ENCODE assay signal across 22 cellular contexts in the genomic region with DNA sequence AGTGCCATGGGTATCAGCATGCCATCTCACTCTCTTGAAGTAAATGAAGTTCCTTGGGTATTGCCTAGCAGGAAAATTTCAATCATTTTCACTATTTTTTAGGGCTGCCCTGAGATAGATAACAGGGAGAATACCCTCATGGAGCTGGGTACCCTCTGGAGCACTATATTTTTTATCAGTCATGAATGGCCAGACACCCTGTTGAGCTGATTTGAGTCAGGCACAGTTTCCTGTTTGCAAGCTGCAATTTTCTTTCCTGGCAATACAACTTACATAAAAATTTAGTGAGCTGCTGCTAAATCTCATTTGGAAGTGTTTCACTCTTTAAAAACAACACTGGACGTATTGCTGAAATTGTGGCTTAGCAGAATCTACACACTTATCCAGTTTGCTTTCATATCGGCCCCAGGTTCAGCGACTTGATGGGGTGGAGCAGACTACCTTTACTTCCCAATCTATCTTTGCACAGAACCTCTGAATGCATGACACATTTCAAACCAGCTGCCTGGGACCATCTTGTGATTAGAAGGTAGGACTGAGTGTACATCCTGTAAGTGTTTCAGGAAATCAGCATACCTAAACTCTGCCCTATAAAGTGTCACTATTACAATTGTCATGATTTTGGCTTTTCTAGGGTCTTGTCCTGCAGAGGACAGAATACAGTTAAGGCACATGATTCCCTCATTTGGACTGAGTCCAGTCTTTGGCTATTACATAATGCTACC.
"Had no signal": no experiment of that assay in that cellular context is flagged by ENCODE, and none has a peak within 500 bp of the region (broad histone marks: within the 10 kb centered on the region; RNA-seq: fewer than 3 reads in every experiment).

No MANE protein-coding gene starts in this region.

- H3K27ac Mint-ChIP-seq: activated B cell treated with CpG ODN at 0.5 μM for 24 hours; activated naive CD8-positive, alpha-beta T cell; memory B cell; T-helper 17 cell had no signal

- DNase-seq: activated B cell treated with CpG ODN at 0.5 μM for 24 hours; activated CD4-positive, alpha-beta T cell treated with anti-CD3 and anti-CD28 coated beads for 48 hours; activated gamma-delta T cell treated with Interleukin-2 at 50 U/mL for 16 hours; activated T-cell treated with anti-CD3 and anti-CD28 coated beads, Interleukin-2, amount 50 U/mL, for 1 hour; amygdala; brain microvascular endothelial cell; cortex of kidney; effector CD8-positive, alpha-beta T cell; foreskin fibroblast; hippocampal formation; left lung; natural killer cell; occipital lobe; stimulated activated CD4-positive, alpha-beta T cell treated with anti-CD3 and anti-CD28 coated beads, Interleukin-4, amount 100 ng/mL, for 24 hours; stimulated activated naive CD4-positive, alpha-beta T cell treated with Interleukin-2 at 50 U/mL for 16 hours; T-helper 17 cell; upper lobe of left lung had no signal

- H3K9me3 ChIP-seq: left lung, right atrium auricular region, upper lobe of left lung had no signal

- H3K36me3 Mint-ChIP-seq: activated naive CD8-positive, alpha-beta T cell; memory B cell; natural killer cell had no signal

- H3K4me3 Mint-ChIP-seq: activated B cell treated with CpG ODN at 0.5 μM for 24 hours; activated naive CD8-positive, alpha-beta T cell; central memory CD8-positive, alpha-beta T cell; memory B cell; natural killer cell; T-helper 17 cell had no signal

- H3K4me1 ChIP-seq: left lung, right atrium auricular region, upper lobe of left lung had no signal

- H3K36me3 ChIP-seq: brain microvascular endothelial cell, left lung, right atrium auricular region, upper lobe of left lung had no signal

- H3K4me3 ChIP-seq: left lung, right atrium auricular region, skin epidermis, upper lobe of left lung had no signal

- H3K4me1 Mint-ChIP-seq: central memory CD8-positive, alpha-beta T cell; T-helper 17 cell had no signal

- H3K27me3 Mint-ChIP-seq: activated naive CD8-positive, alpha-beta T cell; central memory CD8-positive, alpha-beta T cell had no signal

- H3K27me3 ChIP-seq: brain microvascular endothelial cell, left lung, right atrium auricular region, upper lobe of left lung had no signal

- H3K27ac ChIP-seq: brain microvascular endothelial cell, left lung, right atrium auricular region, skin epidermis, upper lobe of left lung had no signal

- ATAC-seq: left lung, T-helper 17 cell had no signal

- H3K9me3 Mint-ChIP-seq: activated B cell treated with CpG ODN at 0.5 μM for 24 hours; central memory CD8-positive, alpha-beta T cell had no signal
